Comparison of ENCODE assay signal across 1 cellular context in genomic region chr9:98508217-98508919, GRCh38.
A peak's percentile ranks its signal among the peaks of the same experiment; 100 is the strongest.
TF ChIP-seq lines count a peak whose summit lies in the region.
"Not testable (repeated sequence)": the region's sequence is repeated elsewhere in the genome, so short reads cannot be mapped to it uniquely, and the experiment has no call there.

No MANE protein-coding gene starts in this region.

TF ChIP-seq in HepG2, 621 proteins besides CTCF, POLR2A, EP300 and RAD21 (continued from another document):
- TF ChIP-seq ZNF281 (CRISPR knock-in tag; IDR thresholded peaks at IDR 0.05; ENCODE audit: borderline replicate concordance) (peak; percentile 84; the same call in 1 of the 2 replicates), FOXP1 (CRISPR knock-in tag; IDR thresholded peaks at IDR 0.05) (0 out of 2 replicates have a peak, but pooled peaks have one; percentile 20)
- TF ChIP-seq FOXP1 (IDR thresholded peaks at IDR 0.05): not testable (repeated sequence)
